ENCODE assay signal across 18 cellular contexts in the genomic region with DNA sequence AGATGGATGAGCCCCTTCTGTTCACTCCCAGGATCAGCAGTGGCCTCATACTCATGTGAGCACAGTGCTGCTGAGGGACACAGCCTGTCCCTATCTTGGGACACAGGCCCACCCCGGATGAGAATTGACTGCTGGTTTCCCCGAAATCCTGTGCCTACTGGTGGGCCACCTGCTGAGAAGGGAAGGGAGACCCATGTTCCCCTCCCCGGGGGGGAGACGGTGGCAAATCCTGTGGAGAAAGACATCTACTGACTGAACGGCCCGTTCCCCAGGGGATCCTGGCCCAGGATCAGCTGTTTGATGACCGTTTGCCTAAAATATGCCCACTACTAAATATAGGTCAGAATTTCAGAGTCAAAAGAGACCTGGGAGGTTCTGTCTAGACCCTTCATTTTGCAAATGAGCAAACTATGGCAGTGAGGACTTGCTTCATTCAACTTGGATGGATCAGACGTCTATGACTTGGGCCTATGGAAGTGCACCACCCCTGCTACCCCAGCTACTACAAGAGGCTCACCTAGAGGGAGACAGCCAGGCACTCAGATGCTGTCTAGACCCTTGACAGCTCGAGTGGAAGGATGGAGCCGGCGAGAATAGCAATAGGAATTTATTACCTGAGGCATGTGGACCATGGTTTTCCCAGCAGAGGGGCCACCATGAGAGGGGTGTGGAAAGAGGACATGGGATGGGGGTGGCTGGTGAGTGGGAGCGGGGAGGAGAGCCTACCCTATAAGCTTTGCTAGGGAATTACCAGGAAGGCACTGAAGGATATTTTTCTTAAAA.
"Had no signal": no experiment of that assay in that cellular context is flagged by ENCODE, and none has a peak within 500 bp of the region (broad histone marks: within the 10 kb centered on the region; RNA-seq: fewer than 3 reads in every experiment).

No MANE protein-coding gene starts in this region.

- H3K4me3 ChIP-seq: body of pancreas, dorsolateral prefrontal cortex, lung, skin epidermis, suprapubic skin, transverse colon, vagina had no signal

- H3K4me3 Mint-ChIP-seq: activated CD4-positive, alpha-beta T cell treated with anti-CD3 and anti-CD28 coated beads, Interleukin-2, amount 10 ng/mL, durations not matched to agents 24 days and 14 days; activated naive CD8-positive, alpha-beta T cell treated with anti-CD3 and anti-CD28 coated beads, Interleukin-2, amount 10 ng/mL, durations not matched to agents 7 days and 5 days; activated T-helper 1 cell treated with anti-CD3 and anti-CD28 coated beads, Interleukin-12 subunit alpha, Interleukin-12 subunit beta, Interleukin-2, Interleukin-4 antibody, amounts not matched to agents 30 ng/mL and 10 ng/mL and 1 ng/mL, durations not matched to agents 14 hours and 24 hours and 36 hours; stimulated activated naive CD8-positive, alpha-beta T cell treated with anti-CD3 and anti-CD28 coated beads, Interleukin-15, amount 100 ng/mL, for 72 hours; T-helper 17 cell had no signal

- H3K27ac ChIP-seq: body of pancreas, dorsolateral prefrontal cortex, skin epidermis, suprapubic skin, transverse colon, vagina had no signal

- H3K27me3 ChIP-seq: body of pancreas, dorsolateral prefrontal cortex, suprapubic skin, transverse colon, vagina had no signal

- H3K27ac Mint-ChIP-seq: activated CD4-positive, alpha-beta T cell treated with anti-CD3 and anti-CD28 coated beads, Interleukin-2, amount 10 ng/mL, durations not matched to agents 24 days and 14 days; activated naive CD8-positive, alpha-beta T cell treated with anti-CD3 and anti-CD28 coated beads, Interleukin-2, amount 10 ng/mL, durations not matched to agents 7 days and 5 days; activated T-helper 1 cell treated with anti-CD3 and anti-CD28 coated beads, Interleukin-12 subunit alpha, Interleukin-12 subunit beta, Interleukin-2, Interleukin-4 antibody, amounts not matched to agents 30 ng/mL and 10 ng/mL and 1 ng/mL, durations not matched to agents 14 hours and 24 hours and 36 hours; progenitor cell of endocrine pancreas had no signal

- DNase-seq: activated CD4-positive, alpha-beta T cell treated with anti-CD3 and anti-CD28 coated beads, Interleukin-2, amount 10 ng/mL, durations not matched to agents 24 days and 14 days; activated CD8-positive, alpha-beta memory T cell treated with anti-CD3 and anti-CD28 coated beads, Interleukin-2, amount 50 U/mL, for 4 hours; activated naive CD4-positive, alpha-beta T cell treated with Interleukin-2 at 50 U/mL for 16 hours; activated naive CD8-positive, alpha-beta T cell treated with anti-CD3 and anti-CD28 coated beads, Interleukin-2, amount 10 ng/mL, durations not matched to agents 7 days and 5 days; hippocampal formation; islet precursor cell; midbrain; stimulated activated naive CD8-positive, alpha-beta T cell treated with anti-CD3 and anti-CD28 coated beads, Interleukin-15, amount 100 ng/mL, for 72 hours; T-helper 17 cell; transverse colon had no signal

- H3K9me3 Mint-ChIP-seq: activated CD4-positive, alpha-beta T cell treated with anti-CD3 and anti-CD28 coated beads, Interleukin-2, amount 10 ng/mL, durations not matched to agents 24 days and 14 days; activated naive CD8-positive, alpha-beta T cell treated with anti-CD3 and anti-CD28 coated beads, Interleukin-2, amount 10 ng/mL, durations not matched to agents 7 days and 5 days; activated T-helper 1 cell treated with anti-CD3 and anti-CD28 coated beads, Interleukin-12 subunit alpha, Interleukin-12 subunit beta, Interleukin-2, Interleukin-4 antibody, amounts not matched to agents 30 ng/mL and 10 ng/mL and 1 ng/mL, durations not matched to agents 14 hours and 24 hours and 36 hours; stimulated activated naive CD8-positive, alpha-beta T cell treated with anti-CD3 and anti-CD28 coated beads, Interleukin-15, amount 100 ng/mL, for 72 hours had no signal

- ATAC-seq: body of pancreas; stimulated activated naive CD8-positive, alpha-beta T cell treated with anti-CD3 and anti-CD28 coated beads, Interleukin-15, amount 100 ng/mL, for 72 hours; T-helper 17 cell had no signal

- H3K9me3 ChIP-seq: body of pancreas, suprapubic skin, transverse colon, vagina had no signal

- H3K27me3 Mint-ChIP-seq: activated CD4-positive, alpha-beta T cell treated with anti-CD3 and anti-CD28 coated beads, Interleukin-2, amount 10 ng/mL, durations not matched to agents 24 days and 14 days; activated naive CD8-positive, alpha-beta T cell treated with anti-CD3 and anti-CD28 coated beads, Interleukin-2, amount 10 ng/mL, durations not matched to agents 7 days and 5 days; progenitor cell of endocrine pancreas; stimulated activated naive CD8-positive, alpha-beta T cell treated with anti-CD3 and anti-CD28 coated beads, Interleukin-15, amount 100 ng/mL, for 72 hours; T-helper 17 cell had no signal
